In the genomic region with DNA sequence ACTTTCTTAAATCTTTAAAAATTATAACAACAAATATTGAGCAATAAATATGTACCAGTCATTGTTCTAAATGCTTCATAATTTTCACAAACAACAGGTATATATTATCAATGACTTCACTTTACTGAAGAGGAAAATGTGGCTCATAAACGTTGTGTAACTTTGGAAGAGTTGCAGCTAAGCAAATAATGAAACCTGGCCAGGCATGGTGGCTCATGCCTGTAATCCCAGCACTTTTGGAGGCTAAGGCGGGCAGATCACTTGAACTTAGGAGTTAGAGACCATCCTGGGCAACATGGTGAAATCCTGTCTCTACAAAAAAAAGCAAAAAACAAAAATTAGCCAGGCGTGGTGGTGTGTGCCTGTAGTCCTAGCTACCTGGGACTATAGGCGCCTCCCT, we compare ENCODE assay signal across 20 cellular contexts.
"Had no signal": no experiment of that assay in that cellular context is flagged by ENCODE, and none has a peak within 500 bp of the region (broad histone marks: within the 10 kb centered on the region; RNA-seq: fewer than 3 reads in every experiment).

No MANE protein-coding gene starts in this region.

- H3K9ac ChIP-seq: neural progenitor cell had no signal

- ATAC-seq: effector memory CD8-positive, alpha-beta T cell; left cardiac atrium; mucosa of descending colon; natural killer cell treated with Interleukin-12 subunit alpha and Interleukin-12 subunit beta and Interleukin-15 and Interleukin-18, amount 100 ng/mL, for 72 hours had no signal

- H3K4me1 ChIP-seq: right atrium auricular region, uterus had no signal

- H3K9me3 ChIP-seq: mucosa of descending colon, ovary, right atrium auricular region, uterus had no signal

- H3K27me3 ChIP-seq: hepatocyte, neural progenitor cell, ovary, right atrium auricular region, uterus had no signal

- H3K4me3 Mint-ChIP-seq: dendritic cell treated with granulocyte-macrophage colony-stimulating factor and Interleukin-4, amounts not matched to agents 40 ng/mL and 50 ng/mL, for 4 days; effector memory CD8-positive, alpha-beta T cell; natural killer cell treated with Interleukin-12 subunit alpha and Interleukin-12 subunit beta and Interleukin-15 and Interleukin-18, amount 100 ng/mL, for 72 hours; neural progenitor cell had no signal

- H3K27ac Mint-ChIP-seq: dendritic cell treated with granulocyte-macrophage colony-stimulating factor and Interleukin-4, amounts not matched to agents 40 ng/mL and 50 ng/mL, for 4 days; effector memory CD8-positive, alpha-beta T cell; natural killer cell treated with Interleukin-12 subunit alpha and Interleukin-12 subunit beta and Interleukin-15 and Interleukin-18, amount 100 ng/mL, for 72 hours; neural progenitor cell had no signal

- H2AFZ ChIP-seq: hepatocyte had no signal

- DNase-seq: effector memory CD8-positive, alpha-beta T cell; erythroblast; foreskin melanocyte; head of caudate nucleus; kidney; left cardiac atrium; mucosa of descending colon; nucleus accumbens; ovary; stimulated activated CD4-positive, alpha-beta T cell treated with anti-CD3 and anti-CD28 coated beads, Interleukin-2, amount 100 ng/mL, for 48 hours; stimulated activated naive CD4-positive, alpha-beta T cell treated with Interleukin-2 at 50 U/mL for 16 hours; trophoblast cell; uterus had no signal

- H3K4me3 ChIP-seq: hepatocyte, mucosa of descending colon, neural progenitor cell, ovary, right atrium auricular region, smooth muscle cell, uterus had no signal

- H3K4me2 ChIP-seq: hepatocyte, neural progenitor cell, smooth muscle cell had no signal

- FAIRE-seq: colon, kidney had no signal

- H3K9me3 Mint-ChIP-seq: dendritic cell treated with granulocyte-macrophage colony-stimulating factor and Interleukin-4, amounts not matched to agents 40 ng/mL and 50 ng/mL, for 4 days; natural killer cell treated with Interleukin-12 subunit alpha and Interleukin-12 subunit beta and Interleukin-15 and Interleukin-18, amount 100 ng/mL, for 72 hours had no signal

- H3K36me3 Mint-ChIP-seq: neural progenitor cell had no signal

- H3K36me3 ChIP-seq: neural progenitor cell, ovary, right atrium auricular region, uterus had no signal

- H3K79me2 ChIP-seq: hepatocyte had no signal

- H3K27ac ChIP-seq: hepatocyte, neural progenitor cell, ovary, right atrium auricular region, uterus had no signal
